24 cellular contexts compared by ENCODE assay signal in genomic region chr1:240526321-240526720, GRCh38.
DNase-seq lines count a peak whose midpoint lies in the region; ATAC-seq and TF ChIP-seq lines count a peak whose summit lies in the region.
"Had no signal": no experiment of that assay in that cellular context is flagged by ENCODE, and none has a peak within 500 bp of the region (broad histone marks: within the 10 kb centered on the region; RNA-seq: fewer than 3 reads in every experiment).

No MANE protein-coding gene starts in this region.

- no peak for TF ChIP-seq POLR2A in esophagus muscularis mucosa (IDR thresholded peaks at IDR 0.05; ENCODE audit: low read depth)

- ATAC-seq in GM23338 (peak; percentile 80), HG03354 (IDR thresholded peaks at IDR 0.05; ENCODE audit: poor library complexity, severe bottlenecking, unreplicated experiment) (no peak)
- ATAC-seq: body of pancreas; Right ventricle myocardium inferior; stimulated activated memory B cell treated with anti-CD40 and anti-IgM and Interleukin-4, amounts not matched to agents 10 μg/mL and 1 μg/mL and 100 μg/mL, for 72 hours; T-cell had no signal

- H3K4me3 ChIP-seq in GM23338 (no peak overlapping the region), endodermal cell (ENCODE audit: low read length) (peak overlapping the region; percentile 44), neural progenitor cell (no peak overlapping the region), tibial artery (no peak overlapping the region), esophagus muscularis mucosa (no peak overlapping the region)
- H3K4me3 ChIP-seq: body of pancreas, GM23248, ovary had no signal

- TF ChIP-seq CTCF in GM23338 (conservative IDR thresholded peaks at IDR 0.05; ENCODE audit: low read depth in 2 of 2) (no peak), endodermal cell (conservative IDR thresholded peaks at IDR 0.05) (no peak), neural progenitor cell (IDR thresholded peaks at IDR 0.05) (no peak), tibial artery (IDR thresholded peaks at IDR 0.05) (no peak), esophagus muscularis mucosa (IDR thresholded peaks at IDR 0.05) (no peak)

- H3K36me3 Mint-ChIP-seq in GM23338 (ENCODE audit: low read depth) (no peaks in the 10 kb centered on the region), endodermal cell (ENCODE audit: low read depth) (peaks cover 3% of the 10 kb centered on the region), neural progenitor cell (no peaks in the 10 kb centered on the region)
- H3K36me3 Mint-ChIP-seq: naive B cell; stimulated activated memory B cell treated with anti-CD40 and anti-IgM and Interleukin-4, amounts not matched to agents 10 μg/mL and 1 μg/mL and 100 μg/mL, for 72 hours; T-cell had no signal

- H3K27ac ChIP-seq in GM23338 (ENCODE audit: low read depth) (no peak overlapping the region), endodermal cell (ENCODE audit: low read depth, low read length) (no peak overlapping the region), neural progenitor cell (no peak overlapping the region), tibial artery (no peak overlapping the region), esophagus muscularis mucosa (replicated peaks in 1 of 4) (no peak overlapping the region)
- H3K27ac ChIP-seq: body of pancreas, GM23248, ovary had no signal

- H3K79me2 ChIP-seq in GM23338 (replicated peaks; ENCODE audit: insufficient read depth) (no peaks in the 10 kb centered on the region), neural progenitor cell (ENCODE audit: low read depth) (no peaks in the 10 kb centered on the region)

- peak; percentile 21 for DNase-seq in GM23338 (ENCODE audit: low spot score)
- peak; percentile 7 for DNase-seq in NCI-H2107 (lab: John Stamatoyannopoulos, UW)
- no peak for DNase-seq in endodermal cell
- DNase-seq in neural progenitor cell (ENCODE audit: low spot score), result peak; percentile 66
- DNase-seq in midbrain (lab: John Stamatoyannopoulos, UW), result no peak
- DNase-seq in tibial artery, result no peak
- no peak for DNase-seq in esophagus muscularis mucosa (ENCODE audit: extremely low spot score)
- DNase-seq: activated CD4-positive, alpha-beta T cell treated with anti-CD3 and anti-CD28 coated beads, Interleukin-2, amount 10 ng/mL, durations not matched to agents 24 days and 14 days; body of pancreas; DMS53; GM23248; hippocampal formation; KG1; MV-4-11; naive B cell; NCI-H2029 treated with DMSO at 0.1 percent for 48 hours; NCI-H526; OCI-M1; ovary; stimulated activated CD4-positive, alpha-beta T cell treated with anti-CD3 and anti-CD28 coated beads, Interleukin-1b, Interleukin-23, amount 100 ng/mL, for 48 hours; T-cell had no signal

- H4K20me1 ChIP-seq in GM23338 (replicated peaks; ENCODE audit: insufficient read depth) (no peaks in the 10 kb centered on the region), neural progenitor cell (ENCODE audit: low read depth) (no peaks in the 10 kb centered on the region)

- H3K36me3 ChIP-seq in GM23338 (ENCODE audit: insufficient read depth) (no peaks in the 10 kb centered on the region), endodermal cell (ENCODE audit: control insufficient read depth, insufficient read depth, low read length) (peaks cover 19% of the 10 kb centered on the region), neural progenitor cell (no peaks in the 10 kb centered on the region), tibial artery (no peaks in the 10 kb centered on the region), esophagus muscularis mucosa (no peaks in the 10 kb centered on the region)
- H3K36me3 ChIP-seq: ovary had no signal

- intact Hi-C loops in tibial artery (cut with DNase I; ENCODE audit: low total_unique reads) (no loop called here), esophagus muscularis mucosa (cut with DNase I) (no loop called here)

- H3K4me2 ChIP-seq in GM23338 (no peak overlapping the region), neural progenitor cell (no peak overlapping the region)

- no peaks in the 10 kb centered on the region for H3F3A ChIP-seq in GM23338 (replicated peaks; ENCODE audit: low read depth)
- no peaks in the 10 kb centered on the region for H3F3A ChIP-seq in neural progenitor cell (ENCODE audit: low read depth)

- H3K27me3 ChIP-seq in GM23338 (ENCODE audit: insufficient read depth), result no peaks in the 10 kb centered on the region
- H3K27me3 ChIP-seq in endodermal cell (ENCODE audit: control insufficient read depth, insufficient read depth, low read length, poor library complexity, severe bottlenecking), result no peaks in the 10 kb centered on the region
- H3K27me3 ChIP-seq in neural progenitor cell, result no peaks in the 10 kb centered on the region
- no peaks in the 10 kb centered on the region for H3K27me3 ChIP-seq in tibial artery
- H3K27me3 ChIP-seq in esophagus muscularis mucosa, result no peaks in the 10 kb centered on the region
- H3K27me3 ChIP-seq: body of pancreas, ovary had no signal

- 83 to 92% methylated on average over 7 to 8 of the region's 8 CpGs for WGBS in endodermal cell (ENCODE audit: insufficient coverage in 1 of 2, insufficient read length in 1 of 2), 2 experiments
- WGBS in esophagus muscularis mucosa, result 75% methylated on average over 8 of the region's 8 CpGs

- H3K27ac Mint-ChIP-seq in GM23338, result no peak overlapping the region
- H3K27ac Mint-ChIP-seq in endodermal cell, result no peak overlapping the region
- H3K27ac Mint-ChIP-seq in neural progenitor cell, result no peak overlapping the region
- H3K27ac Mint-ChIP-seq: activated CD4-positive, alpha-beta T cell treated with anti-CD3 and anti-CD28 coated beads, Interleukin-2, amount 10 ng/mL, durations not matched to agents 24 days and 14 days; naive B cell; stimulated activated memory B cell treated with anti-CD40 and anti-IgM and Interleukin-4, amounts not matched to agents 10 μg/mL and 1 μg/mL and 100 μg/mL, for 72 hours; T-cell had no signal

- no peak overlapping the region for H3K4me3 Mint-ChIP-seq in GM23338
- no peak overlapping the region for H3K4me3 Mint-ChIP-seq in endodermal cell
- no peak overlapping the region for H3K4me3 Mint-ChIP-seq in neural progenitor cell
- H3K4me3 Mint-ChIP-seq: activated CD4-positive, alpha-beta T cell treated with anti-CD3 and anti-CD28 coated beads, Interleukin-2, amount 10 ng/mL, durations not matched to agents 24 days and 14 days; naive B cell; stimulated activated memory B cell treated with anti-CD40 and anti-IgM and Interleukin-4, amounts not matched to agents 10 μg/mL and 1 μg/mL and 100 μg/mL, for 72 hours; T-cell had no signal

- H3K9ac ChIP-seq in endodermal cell (ENCODE audit: extremely low read depth, low read length, poor library complexity, severe bottlenecking) (no peak overlapping the region), neural progenitor cell (no peak overlapping the region)
- H3K9ac ChIP-seq: GM23248 had no signal

- H3K4me1 ChIP-seq in GM23338 (ENCODE audit: insufficient read depth), result peaks cover 4% of the 10 kb centered on the region
- peaks cover 19% of the 10 kb centered on the region for H3K4me1 ChIP-seq in endodermal cell (ENCODE audit: control insufficient read depth, insufficient read depth, low read length)
- no peaks in the 10 kb centered on the region for H3K4me1 ChIP-seq in neural progenitor cell
- no peaks in the 10 kb centered on the region for H3K4me1 ChIP-seq in tibial artery
- peaks cover 0 to 4% (median 0%) of the 10 kb centered on the region in 4 donors for H3K4me1 ChIP-seq in esophagus muscularis mucosa

- TF ChIP-seq EP300 in esophagus muscularis mucosa (IDR thresholded peaks at IDR 0.05), result no peak

- peaks cover 10% of the 10 kb centered on the region for H3K4me1 Mint-ChIP-seq in GM23338
- H3K4me1 Mint-ChIP-seq in endodermal cell, result peaks cover 47% of the 10 kb centered on the region
- peaks cover 4% of the 10 kb centered on the region for H3K4me1 Mint-ChIP-seq in neural progenitor cell
- H3K4me1 Mint-ChIP-seq: activated CD4-positive, alpha-beta T cell treated with anti-CD3 and anti-CD28 coated beads, Interleukin-2, amount 10 ng/mL, durations not matched to agents 24 days and 14 days; naive B cell; stimulated activated memory B cell treated with anti-CD40 and anti-IgM and Interleukin-4, amounts not matched to agents 10 μg/mL and 1 μg/mL and 100 μg/mL, for 72 hours; T-cell had no signal

- H3K9me2 ChIP-seq in GM23338 (ENCODE audit: insufficient read depth), result no peaks in the 10 kb centered on the region

- H3K9me3 Mint-ChIP-seq in GM23338, result no peaks in the 10 kb centered on the region
- no peaks in the 10 kb centered on the region for H3K9me3 Mint-ChIP-seq in endodermal cell
- H3K9me3 Mint-ChIP-seq in neural progenitor cell, result no peaks in the 10 kb centered on the region
- H3K9me3 Mint-ChIP-seq: activated CD4-positive, alpha-beta T cell treated with anti-CD3 and anti-CD28 coated beads, Interleukin-2, amount 10 ng/mL, durations not matched to agents 24 days and 14 days; stimulated activated memory B cell treated with anti-CD40 and anti-IgM and Interleukin-4, amounts not matched to agents 10 μg/mL and 1 μg/mL and 100 μg/mL, for 72 hours had no signal

- H2AFZ ChIP-seq in GM23338 (no peak overlapping the region), neural progenitor cell (replicated peaks) (no peak overlapping the region)
- H2AFZ ChIP-seq: GM23248 had no signal

- H3K27me3 Mint-ChIP-seq in GM23338 (ENCODE audit: insufficient read depth, low read depth, poor library complexity), result no peaks in the 10 kb centered on the region
- no peaks in the 10 kb centered on the region for H3K27me3 Mint-ChIP-seq in endodermal cell (ENCODE audit: insufficient read depth)
- peaks cover 2% of the 10 kb centered on the region for H3K27me3 Mint-ChIP-seq in neural progenitor cell (ENCODE audit: insufficient read depth, low read depth)
- H3K27me3 Mint-ChIP-seq: activated CD4-positive, alpha-beta T cell treated with anti-CD3 and anti-CD28 coated beads, Interleukin-2, amount 10 ng/mL, durations not matched to agents 24 days and 14 days; naive B cell; stimulated activated memory B cell treated with anti-CD40 and anti-IgM and Interleukin-4, amounts not matched to agents 10 μg/mL and 1 μg/mL and 100 μg/mL, for 72 hours; T-cell had no signal

- H3K9me3 ChIP-seq in endodermal cell (ENCODE audit: control insufficient read depth, low read length), result no peaks in the 10 kb centered on the region
- no peaks in the 10 kb centered on the region for H3K9me3 ChIP-seq in neural progenitor cell (ENCODE audit: low read depth)
- H3K9me3 ChIP-seq in tibial artery, result no peaks in the 10 kb centered on the region
- no peaks in the 10 kb centered on the region for H3K9me3 ChIP-seq in esophagus muscularis mucosa
- H3K9me3 ChIP-seq: body of pancreas, ovary had no signal

TF ChIP-seq in GM23338, 12 proteins besides CTCF, POLR2A, EP300 and RAD21 (continues in another document):
- TF ChIP-seq JUNB (IDR thresholded peaks at IDR 0.05; ENCODE audit: unreplicated experiment) (no peak), CREB1 (CRISPR knock-in tag; IDR thresholded peaks at IDR 0.05; ENCODE audit: low read depth) (no peak)
- TF ChIP-seq, protein P1, sequence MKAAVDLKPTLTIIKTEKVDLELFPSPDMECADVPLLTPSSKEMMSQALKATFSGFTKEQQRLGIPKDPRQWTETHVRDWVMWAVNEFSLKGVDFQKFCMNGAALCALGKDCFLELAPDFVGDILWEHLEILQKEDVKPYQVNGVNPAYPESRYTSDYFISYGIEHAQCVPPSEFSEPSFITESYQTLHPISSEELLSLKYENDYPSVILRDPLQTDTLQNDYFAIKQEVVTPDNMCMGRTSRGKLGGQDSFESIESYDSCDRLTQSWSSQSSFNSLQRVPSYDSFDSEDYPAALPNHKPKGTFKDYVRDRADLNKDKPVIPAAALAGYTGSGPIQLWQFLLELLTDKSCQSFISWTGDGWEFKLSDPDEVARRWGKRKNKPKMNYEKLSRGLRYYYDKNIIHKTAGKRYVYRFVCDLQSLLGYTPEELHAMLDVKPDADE (IDR thresholded peaks at IDR 0.05), result no peak

Comparison
In these comparisons a context has a peak if more than half of its experiments do, and no peak if none do; other contexts are left out.
1. DNase-seq: peak in GM23338 (single experiment), NCI-H2107 (single experiment) and neural progenitor cell (single experiment); none in endodermal cell (single experiment), midbrain (single experiment), tibial artery (0 of 2) and esophagus muscularis mucosa (single experiment).